In the genomic region with DNA sequence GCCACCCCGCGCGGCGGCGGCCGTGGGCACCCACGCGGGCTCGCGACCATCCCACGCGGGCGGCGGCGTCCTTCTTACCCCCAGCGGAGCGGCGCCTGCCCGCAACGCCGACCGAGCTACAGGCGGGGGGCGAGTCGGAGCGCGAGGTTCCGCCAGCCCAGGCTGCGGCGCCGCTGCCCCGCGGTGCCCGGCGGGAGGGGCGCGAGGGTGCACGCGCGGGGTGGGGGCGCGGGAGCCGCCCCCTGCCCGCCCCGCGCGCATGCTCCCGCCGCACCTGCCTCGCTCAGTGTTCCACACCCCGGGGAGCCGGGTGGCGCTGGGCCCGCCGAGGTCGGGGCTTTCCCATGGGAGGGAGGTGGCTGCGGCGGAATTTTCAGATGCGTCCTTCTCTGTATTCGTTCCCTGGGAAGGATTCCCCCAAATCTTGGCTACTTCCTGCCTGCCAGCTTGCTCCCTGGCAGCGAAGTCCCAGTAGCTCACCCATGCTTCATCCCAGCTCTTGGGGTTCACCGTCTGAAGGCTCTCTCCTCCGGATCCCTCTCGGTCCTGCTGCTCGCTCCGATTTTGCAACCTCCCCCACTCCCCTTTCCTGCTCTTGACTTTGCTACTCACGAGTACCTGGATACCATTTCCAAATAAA, we compare ENCODE assay signal across 9 cellular contexts. TPM values are rescaled to one million over a fixed set of nuclear protein-coding genes. Genes with fewer than 3 reads are reported as not detected.
A peak's percentile ranks its signal among the peaks of the same experiment; 100 is the strongest.
DNase-seq lines count a peak whose midpoint lies in the region; ATAC-seq and TF ChIP-seq lines count a peak whose summit lies in the region.
"Had no signal": no experiment of that assay in that cellular context is flagged by ENCODE, and none has a peak within 500 bp of the region (broad histone marks: within the 10 kb centered on the region; RNA-seq: fewer than 3 reads in every experiment).

TSS of gene L3MBTL4 (minus strand) at position 189 of the 640 bp plus-strand sequence. CDS start 103,286 bp downstream, outside the sequence.

- H3K9me3 ChIP-seq in adipocyte (ENCODE audit: control insufficient read depth, low read length) (no peaks in the 10 kb centered on the region), iPS-15b (ENCODE audit: control insufficient read depth, insufficient read depth, low read length) (no peaks in the 10 kb centered on the region), sigmoid colon (no peaks in the 10 kb centered on the region)

- H3K36me3 ChIP-seq in adipocyte (ENCODE audit: control insufficient read depth, insufficient read depth, low read length, severe bottlenecking) (no peaks in the 10 kb centered on the region), iPS-15b (ENCODE audit: control insufficient read depth, insufficient read depth, low read length) (no peaks in the 10 kb centered on the region), sigmoid colon (no peaks in the 10 kb centered on the region)

- H3K27me3 ChIP-seq in adipocyte (replicated peaks; ENCODE audit: control insufficient read depth, insufficient read depth, low read length) = peaks cover 9% of the 10 kb centered on the region
- H3K27me3 ChIP-seq in iPS-15b (ENCODE audit: control insufficient read depth, insufficient read depth, low read length) = peaks cover 15% of the 10 kb centered on the region
- H3K27me3 ChIP-seq in sigmoid colon = no peaks in the 10 kb centered on the region

- no peak for TF ChIP-seq EP300 in sigmoid colon (IDR thresholded peaks at IDR 0.05)

- peak within 1 kb of the TSS; percentile 74 to 82 (median 81) for H3K27ac ChIP-seq in sigmoid colon
- H3K27ac ChIP-seq: VCaP had no signal

- H3K4me1 ChIP-seq in adipocyte (ENCODE audit: control insufficient read depth, insufficient read depth, low read length) (peaks cover 14% of the 10 kb centered on the region), iPS-15b (ENCODE audit: control insufficient read depth, insufficient read depth, low read length) (no peaks in the 10 kb centered on the region), sigmoid colon (peaks cover 0 to 14% (median 5%) of the 10 kb centered on the region in 4 donors)

- WGBS in sigmoid colon, 2 donors = 1 to 2% methylated on average over 67 of the region's 67 CpGs

- peak within 1 kb of the TSS; percentile 82 for H3K4me3 ChIP-seq in adipocyte (ENCODE audit: low read length)
- peak within 1 kb of the TSS; percentile 67 for H3K4me3 ChIP-seq in iPS-15b (ENCODE audit: low read depth, low read length)
- H3K4me3 ChIP-seq in sigmoid colon = peak within 1 kb of the TSS; percentile 68 to 83 (median 78)

- DNase-seq in DMS79 treated with DMSO at 0.1 percent for 48 hours (lab: John Stamatoyannopoulos, UW) (peak; percentile 86), adipocyte (ENCODE audit: low read depth) (peak; percentile 0), sigmoid colon (peak; percentile 64), erythroblast (lab: John Stamatoyannopoulos, UW) (no peak)
- no peak for DNase-seq in stimulated activated CD4-positive, alpha-beta T cell treated with anti-CD3 and anti-CD28 coated beads, Interleukin-4, amount 100 ng/mL, for 4 hours

- TF ChIP-seq POLR2A in sigmoid colon (IDR thresholded peaks at IDR 0.05) (no peak), erythroblast (IDR thresholded peaks at IDR 0.05; ENCODE audit: low read length) (no peak)

- intact Hi-C loops in sigmoid colon (cut with DNase I) = no loop called here

- peak within 1 kb of the TSS; percentile 80 for H3K9ac ChIP-seq in adipocyte (ENCODE audit: low read length)
- peak within 1 kb of the TSS; percentile 55 for H3K9ac ChIP-seq in iPS-15b (ENCODE audit: low read depth, low read length)

- no peak for TF ChIP-seq CTCF in sigmoid colon (IDR thresholded peaks at IDR 0.05)

- peak; percentile 59 for ATAC-seq in GM19395 (IDR thresholded peaks at IDR 0.05; ENCODE audit: unreplicated experiment)
- peak; percentile 47 for ATAC-seq in HG03378 (IDR thresholded peaks at IDR 0.05; ENCODE audit: unreplicated experiment)

RNA-seq across cellular contexts. Expression of gene L3MBTL4, which starts in this region (rescaled TPM):
- 1 to 10 TPM; 3.4 to 5.7 (median 4.4) TPM for total RNA-seq in sigmoid colon
- polyA plus RNA-seq in sigmoid colon = 1 to 10 TPM; 1.2 to 1.8 (median 1.4) TPM

Comparison
In these comparisons a context has a peak if more than half of its experiments do, and no peak if none do; other contexts are left out.
1. DNase-seq: peak in DMS79 treated with DMSO at 0.1 percent for 48 hours (single experiment), adipocyte (single experiment) and sigmoid colon (single experiment); none in stimulated activated CD4-positive, alpha-beta T cell treated with anti-CD3 and anti-CD28 coated beads, Interleukin-4, amount 100 ng/mL, for 4 hours (0 of 2) and erythroblast (0 of 2).
2. Peak in every context shown above with its lines, with median percentiles within 50 percentile points of each other: H3K4me3 ChIP-seq.